ENCODE assay signal across 8 cellular contexts in the genomic region with DNA sequence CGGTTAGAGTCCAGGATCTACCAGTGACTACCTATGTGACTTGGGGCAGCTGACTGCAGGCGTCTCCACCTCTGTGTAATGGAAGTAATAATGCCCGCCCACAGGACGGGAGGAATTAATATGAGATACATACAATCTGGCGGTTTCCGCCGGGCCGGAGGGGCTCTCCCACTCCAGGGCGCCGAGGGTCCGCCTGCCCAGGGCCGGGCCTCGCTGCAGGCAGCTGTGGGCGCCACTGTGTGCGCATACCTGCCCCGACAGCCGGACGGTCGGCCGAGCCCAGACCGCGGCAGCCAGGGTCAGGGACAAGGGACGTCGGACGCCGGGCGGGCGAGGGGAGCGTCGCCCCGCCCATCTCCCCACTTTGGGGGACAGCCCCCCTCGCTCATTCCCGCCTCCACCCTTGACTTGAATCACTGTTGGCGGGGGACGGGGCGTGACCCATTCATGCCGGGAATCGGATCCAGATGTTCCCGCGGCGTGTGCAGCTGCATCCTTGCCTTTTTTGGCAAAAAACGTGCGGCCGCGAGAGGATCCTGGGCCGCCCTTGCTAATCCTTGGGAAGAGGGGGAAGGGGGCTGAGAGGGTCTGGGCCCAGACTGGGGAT. TPM values are rescaled to one million over a fixed set of nuclear protein-coding genes. Genes with fewer than 3 reads are reported as not detected.
DNase-seq lines count a peak whose midpoint lies in the region; ATAC-seq and TF ChIP-seq lines count a peak whose summit lies in the region.

No MANE protein-coding gene starts in this region.

- H3K9me3 ChIP-seq in CD8-positive, alpha-beta T cell (ENCODE audit: low read length): no peaks in the 10 kb centered on the region
- H3K9me3 ChIP-seq in spleen: no peaks in the 10 kb centered on the region

- DNase-seq in CD8-positive, alpha-beta T cell: peak in 2 of 7 experiments; percentile 24 to 60
- DNase-seq in NCI-H146 (lab: John Stamatoyannopoulos, UW): peak; percentile 20
- peak; percentile 66 for DNase-seq in iPS-NIHi7 (ENCODE audit: extremely low spot score)
- DNase-seq in spleen: peak; percentile 87

- no peaks in the 10 kb centered on the region for H3K27me3 Mint-ChIP-seq in CD8-positive, alpha-beta T cell (ENCODE audit: low read depth)
- H3K27me3 Mint-ChIP-seq in brain: peaks cover 5% of the 10 kb centered on the region

- TF ChIP-seq POLR2A in spleen (IDR thresholded peaks at IDR 0.05): no peak

- no peaks in the 10 kb centered on the region for H3K9me3 Mint-ChIP-seq in CD8-positive, alpha-beta T cell
- no peaks in the 10 kb centered on the region for H3K9me3 Mint-ChIP-seq in brain

- peak overlapping the region; percentile 7 for H3K27ac ChIP-seq in CD8-positive, alpha-beta T cell (ENCODE audit: low read depth, low read length)
- H3K27ac ChIP-seq in spleen: peak overlapping the region; percentile 66 to 91 (median 82)

- peak overlapping the region; percentile 55 for H3K27ac Mint-ChIP-seq in CD8-positive, alpha-beta T cell
- peak overlapping the region in 3 of 5 experiments; percentile 55 to 88 (median 72) for H3K27ac Mint-ChIP-seq in brain

- POLR2A ChIA-PET in CD8-positive, alpha-beta T cell (lab: Charles Lee): interaction anchor here (1.0 to 2.2 kb wide), 3 partner anchors 16 to 25 kb away, joined by 3 to 5 read pairs (median 4); no protein-coding TSS in a partner anchor

- no peaks in the 10 kb centered on the region for H3K27me3 ChIP-seq in CD8-positive, alpha-beta T cell (ENCODE audit: insufficient read depth, low read length)
- H3K27me3 ChIP-seq in spleen (replicated peaks in 1 of 7): peaks cover 0 to 5% (median 0%) of the 10 kb centered on the region in 7 donors

- TF ChIP-seq CTCF in CD8-positive, alpha-beta T cell (IDR thresholded peaks at IDR 0.05): no peak
- TF ChIP-seq CTCF in brain (conservative IDR thresholded peaks at IDR 0.05) (no peak), spleen (IDR thresholded peaks at IDR 0.05 in 8 of 11, conservative IDR thresholded peaks at IDR 0.05 in 3 of 11) (no peak)

- H3K4me3 ChIP-seq in CD8-positive, alpha-beta T cell (ENCODE audit: low read depth, low read length): peak overlapping the region; percentile 48
- H3K4me3 ChIP-seq in spleen: peak overlapping the region; percentile 24 to 72 (median 38)

- CTCF ChIA-PET in CD8-positive, alpha-beta T cell (lab: Charles Lee): interaction anchor here (3.3 kb wide), 1 partner anchor 24 kb away, joined by 13 read pairs; no protein-coding TSS in a partner anchor

- H3K4me3 Mint-ChIP-seq in CD8-positive, alpha-beta T cell: peak overlapping the region; percentile 82
- peak overlapping the region; percentile 24 to 80 (median 71) for H3K4me3 Mint-ChIP-seq in brain

- WGBS in spleen, 5 donors: 20 to 49% (median 35%) methylated on average over 20 to 46 of the region's 46 CpGs

- no peaks in the 10 kb centered on the region for H3K36me3 ChIP-seq in CD8-positive, alpha-beta T cell (ENCODE audit: insufficient read depth, low read length)
- peaks cover 0 to 22% (median 0%) of the 10 kb centered on the region in 6 donors for H3K36me3 ChIP-seq in spleen

- peaks cover 12% of the 10 kb centered on the region for H3K36me3 Mint-ChIP-seq in CD8-positive, alpha-beta T cell
- H3K36me3 Mint-ChIP-seq in brain: no peaks in the 10 kb centered on the region

- peak; percentile 45 for ATAC-seq in CD8-positive, alpha-beta T cell
- ATAC-seq in HG02970 (IDR thresholded peaks at IDR 0.05; ENCODE audit: low FRiP score, unreplicated experiment) (no peak), GM18868 (IDR thresholded peaks at IDR 0.05; ENCODE audit: unreplicated experiment) (no peak), GM21619 (IDR thresholded peaks at IDR 0.05; ENCODE audit: unreplicated experiment) (no peak)

- peaks cover 35% of the 10 kb centered on the region for H3K4me1 Mint-ChIP-seq in CD8-positive, alpha-beta T cell (ENCODE audit: low read depth)
- peaks cover 36% of the 10 kb centered on the region for H3K4me1 Mint-ChIP-seq in brain

- intact Hi-C loops in CD8-positive, alpha-beta T cell (cut with DNase I, micrococcal nuclease): no loop called here
- intact Hi-C loops in spleen (cut with DNase I; ENCODE audit: low total_unique reads): no loop called here

- peaks cover 28% of the 10 kb centered on the region for H3K4me1 ChIP-seq in CD8-positive, alpha-beta T cell (ENCODE audit: insufficient read depth, low read length)
- peaks cover 28 to 66% (median 59%) of the 10 kb centered on the region in 6 donors for H3K4me1 ChIP-seq in spleen

RNA-seq across cellular contexts. Expression of a gene that starts 6.1 kb away (rescaled TPM):
- 10 to 100 TPM; 41.7 to 42.6 TPM for total RNA-seq in CD8-positive, alpha-beta T cell
- 88.2 TPM for polyA plus RNA-seq in brain (ENCODE audit: insufficient read depth, low read depth, low replicate concordance)
- 10 to 100 TPM; 44.5 to 64.3 (median 53.6) TPM for total RNA-seq in spleen
- polyA plus RNA-seq in spleen: 10 to 100 TPM; 19.7 to 24.9 (median 22.1) TPM

RNA-seq across cellular contexts. Expression of a gene that starts 9.4 kb away (rescaled TPM):
- 1 to 10 TPM; 5.6 to 5.9 TPM for total RNA-seq in CD8-positive, alpha-beta T cell
- 12.8 TPM for polyA plus RNA-seq in brain (ENCODE audit: insufficient read depth, low read depth, low replicate concordance)
- 10 to 100 TPM; 13.0 to 39.9 (median 19.5) TPM for total RNA-seq in spleen
- 10 to 100 TPM in 1 of 3 donors, 1 to 10 TPM in 2; 8.6 to 14.0 (median 9.3) TPM for polyA plus RNA-seq in spleen

RNA-seq across cellular contexts. Expression of a gene that starts 16.7 kb away (rescaled TPM):
- 10 to 100 TPM; 12.8 to 14.0 TPM for total RNA-seq in CD8-positive, alpha-beta T cell
- polyA plus RNA-seq in brain (ENCODE audit: insufficient read depth, low read depth, low replicate concordance): 29.6 TPM
- total RNA-seq in spleen: 10 to 100 TPM; 19.2 to 51.4 (median 23.7) TPM
- polyA plus RNA-seq in spleen: 10 to 100 TPM; 12.5 to 21.0 (median 20.6) TPM

RNA-seq across cellular contexts. Expression of a gene that starts 49.0 kb away (rescaled TPM):
- 10 to 100 TPM; 11.2 to 12.7 TPM for total RNA-seq in CD8-positive, alpha-beta T cell
- polyA plus RNA-seq in brain (ENCODE audit: insufficient read depth, low read depth, low replicate concordance): 8.8 TPM
- total RNA-seq in spleen: 10 to 100 TPM; 31.0 to 70.7 (median 45.0) TPM
- polyA plus RNA-seq in spleen: 10 to 100 TPM; 11.4 to 27.5 (median 19.0) TPM

RNA-seq across cellular contexts. Expression of a gene that starts 50.7 kb away (rescaled TPM):
- total RNA-seq in CD8-positive, alpha-beta T cell: 1 to 10 TPM; 1.0 to 1.1 TPM
- 0.81 TPM for polyA plus RNA-seq in brain (ENCODE audit: insufficient read depth, low read depth, low replicate concordance)
- under 1 TPM in 4 of 7 donors, not detected in 3; 0.17 to 0.60 (median 0.30) TPM for total RNA-seq in spleen
- under 1 TPM; 0.07 to 0.38 (median 0.08) TPM for polyA plus RNA-seq in spleen
